ENCODE assay signal across 21 cellular contexts in genomic region chr9:97873877-97874276, GRCh38. TPM values are rescaled to one million over a fixed set of nuclear protein-coding genes. Genes with fewer than 3 reads are reported as not detected.
A peak's percentile ranks its signal among the peaks of the same experiment; 100 is the strongest.
DNase-seq lines count a peak whose midpoint lies in the region; ATAC-seq, FAIRE-seq and TF ChIP-seq lines count a peak whose summit lies in the region.
"Had no signal": no experiment of that assay in that cellular context is flagged by ENCODE, and none has a peak within 500 bp of the region (broad histone marks: within the 10 kb centered on the region; RNA-seq: fewer than 3 reads in every experiment).

No MANE protein-coding gene starts in this region.

- H3K27me3 ChIP-seq in esophagus (ENCODE audit: control insufficient read depth in 1 of 2, insufficient read depth in 2 of 2, low read length in 2 of 2) (no peaks in the 10 kb centered on the region), gastroesophageal sphincter (no peaks in the 10 kb centered on the region)
- H3K27me3 ChIP-seq: colonic mucosa, esophagus squamous epithelium had no signal

- TF ChIP-seq CTCF in gastroesophageal sphincter (IDR thresholded peaks at IDR 0.05), result no peak

- no peak overlapping the region for H3K4me3 ChIP-seq in esophagus (ENCODE audit: low read depth in 1 of 2, low read length in 2 of 2)
- no peak overlapping the region for H3K4me3 ChIP-seq in gastroesophageal sphincter
- H3K4me3 ChIP-seq: colonic mucosa, esophagus squamous epithelium had no signal

- H3K27ac Mint-ChIP-seq in activated CD4-positive, alpha-beta T cell treated with anti-CD3 and anti-CD28 coated beads for 36 hours, result no peak overlapping the region
- no peak overlapping the region for H3K27ac Mint-ChIP-seq in activated CD4-positive, alpha-beta T cell treated with anti-CD3 and anti-CD28 coated beads, Interleukin-2, amount 10 ng/mL, durations not matched to agents 7 days and 5 days
- no peak overlapping the region for H3K27ac Mint-ChIP-seq in activated CD8-positive, alpha-beta T cell treated with anti-CD3 and anti-CD28 coated beads, Interleukin-2, amount 10 ng/mL, durations not matched to agents 7 days and 5 days
- H3K27ac Mint-ChIP-seq: activated T-cell treated with anti-CD3 and anti-CD28 coated beads, Interleukin-2, amount 50 U/mL, for 72 hours; CD8-positive, alpha-beta memory T cell; T-helper 2 cell treated with Interferon-gamma antibody and Interleukin-4, amounts not matched to agents 5 μg/mL and 100 μg/mL, for 36 hours had no signal

- TF ChIP-seq EP300 in gastroesophageal sphincter (IDR thresholded peaks at IDR 0.05), result no peak

- ATAC-seq in activated CD4-positive, alpha-beta T cell treated with anti-CD3 and anti-CD28 coated beads for 36 hours, result peak; percentile 57
- no peak for ATAC-seq in activated CD8-positive, alpha-beta T cell treated with anti-CD3 and anti-CD28 coated beads, Interleukin-2, amount 10 ng/mL, durations not matched to agents 7 days and 5 days
- no peak for ATAC-seq in gastroesophageal sphincter
- ATAC-seq: activated T-cell treated with anti-CD3 and anti-CD28 coated beads, Interleukin-2, amount 50 U/mL, for 72 hours had no signal

- no peaks in the 10 kb centered on the region for H3K9me3 Mint-ChIP-seq in activated CD4-positive, alpha-beta T cell treated with anti-CD3 and anti-CD28 coated beads for 36 hours (ENCODE audit: low read depth)
- H3K9me3 Mint-ChIP-seq in activated CD4-positive, alpha-beta T cell treated with anti-CD3 and anti-CD28 coated beads, Interleukin-2, amount 10 ng/mL, durations not matched to agents 7 days and 5 days, result no peaks in the 10 kb centered on the region
- peaks cover 5% of the 10 kb centered on the region for H3K9me3 Mint-ChIP-seq in activated CD8-positive, alpha-beta T cell treated with anti-CD3 and anti-CD28 coated beads, Interleukin-2, amount 10 ng/mL, durations not matched to agents 7 days and 5 days (ENCODE audit: insufficient read depth)
- H3K9me3 Mint-ChIP-seq: T-helper 2 cell treated with Interferon-gamma antibody and Interleukin-4, amounts not matched to agents 5 μg/mL and 100 μg/mL, for 36 hours had no signal

- H3K36me3 ChIP-seq in esophagus (ENCODE audit: control insufficient read depth in 2 of 2, insufficient read depth in 2 of 2, low read length in 1 of 2) (no peaks in the 10 kb centered on the region), gastroesophageal sphincter (no peaks in the 10 kb centered on the region)
- H3K36me3 ChIP-seq: colonic mucosa, esophagus squamous epithelium had no signal

- CTCF ChIA-PET in activated CD4-positive, alpha-beta T cell treated with anti-CD3 and anti-CD28 coated beads for 36 hours (lab: Charles Lee), result interaction anchor here (1.4 to 1.5 kb wide), 2 partner anchors 9 to 17 kb away, joined by 3 to 6 read pairs; no protein-coding TSS in a partner anchor
- CTCF ChIA-PET in activated CD4-positive, alpha-beta T cell treated with anti-CD3 and anti-CD28 coated beads, Interleukin-2, amount 10 ng/mL, durations not matched to agents 7 days and 5 days (lab: Charles Lee), result interaction anchor here (1.6 kb wide), 1 partner anchor 13 kb away, joined by 3 read pairs; no protein-coding TSS in a partner anchor
- CTCF ChIA-PET in activated CD8-positive, alpha-beta T cell treated with anti-CD3 and anti-CD28 coated beads, Interleukin-2, amount 10 ng/mL, durations not matched to agents 7 days and 5 days (lab: Charles Lee), result interaction anchor here (1.7 kb wide), 1 partner anchor 16 kb away, joined by 9 read pairs; no protein-coding TSS in a partner anchor

- no peak for TF ChIP-seq POLR2A in gastroesophageal sphincter (IDR thresholded peaks at IDR 0.05)

- POLR2A ChIA-PET in activated CD4-positive, alpha-beta T cell treated with anti-CD3 and anti-CD28 coated beads for 36 hours (lab: Charles Lee), result no interaction called here
- POLR2A ChIA-PET in activated CD4-positive, alpha-beta T cell treated with anti-CD3 and anti-CD28 coated beads, Interleukin-2, amount 10 ng/mL, durations not matched to agents 7 days and 5 days (lab: Charles Lee), result no interaction called here
- POLR2A ChIA-PET in activated CD8-positive, alpha-beta T cell treated with anti-CD3 and anti-CD28 coated beads, Interleukin-2, amount 10 ng/mL, durations not matched to agents 7 days and 5 days (lab: Charles Lee), result no interaction called here

- peaks cover 8% of the 10 kb centered on the region for H3K27me3 Mint-ChIP-seq in activated CD4-positive, alpha-beta T cell treated with anti-CD3 and anti-CD28 coated beads for 36 hours
- H3K27me3 Mint-ChIP-seq in activated CD4-positive, alpha-beta T cell treated with anti-CD3 and anti-CD28 coated beads, Interleukin-2, amount 10 ng/mL, durations not matched to agents 7 days and 5 days, result peaks cover 15% of the 10 kb centered on the region
- H3K27me3 Mint-ChIP-seq in activated CD8-positive, alpha-beta T cell treated with anti-CD3 and anti-CD28 coated beads, Interleukin-2, amount 10 ng/mL, durations not matched to agents 7 days and 5 days (ENCODE audit: low read depth), result peaks cover 19% of the 10 kb centered on the region

- no peak overlapping the region for H3K4me3 Mint-ChIP-seq in activated CD4-positive, alpha-beta T cell treated with anti-CD3 and anti-CD28 coated beads for 36 hours
- no peak overlapping the region for H3K4me3 Mint-ChIP-seq in activated CD4-positive, alpha-beta T cell treated with anti-CD3 and anti-CD28 coated beads, Interleukin-2, amount 10 ng/mL, durations not matched to agents 7 days and 5 days
- H3K4me3 Mint-ChIP-seq in activated CD8-positive, alpha-beta T cell treated with anti-CD3 and anti-CD28 coated beads, Interleukin-2, amount 10 ng/mL, durations not matched to agents 7 days and 5 days, result no peak overlapping the region
- H3K4me3 Mint-ChIP-seq: activated T-cell treated with anti-CD3 and anti-CD28 coated beads, Interleukin-2, amount 50 U/mL, for 72 hours; CD8-positive, alpha-beta memory T cell; T-helper 2 cell treated with Interferon-gamma antibody and Interleukin-4, amounts not matched to agents 5 μg/mL and 100 μg/mL, for 36 hours had no signal

- FAIRE-seq in RCC 7860 (lab: Jason Lieb, UNC), result peak; percentile 80
- peak; percentile 5 for FAIRE-seq in urothelium cell line (lab: Jason Lieb, UNC)
- FAIRE-seq: GM19239, small intestine had no signal

- no peaks in the 10 kb centered on the region for H3K9me3 ChIP-seq in esophagus (ENCODE audit: control insufficient read depth in 2 of 2, insufficient read depth in 1 of 2, low read depth in 1 of 2, low read length in 1 of 2)
- no peaks in the 10 kb centered on the region for H3K9me3 ChIP-seq in gastroesophageal sphincter
- H3K9me3 ChIP-seq: colonic mucosa, esophagus squamous epithelium had no signal

- H3K27ac ChIP-seq in esophagus (ENCODE audit: low read depth in 2 of 2, low read length in 1 of 2), result peak overlapping the region; percentile 45 to 71
- no peak overlapping the region for H3K27ac ChIP-seq in gastroesophageal sphincter
- H3K27ac ChIP-seq: colonic mucosa had no signal

- WGBS in esophagus, 2 donors, result 59 to 75% methylated on average over 5 of the region's 5 CpGs
- WGBS in gastroesophageal sphincter (ENCODE audit: low coverage in 1 of 2), 2 donors, result 74 to 100% methylated on average over 1 to 3 of the region's 5 CpGs

- DNase-seq in activated CD4-positive, alpha-beta T cell treated with anti-CD3 and anti-CD28 coated beads for 36 hours, result no peak
- DNase-seq in activated CD4-positive, alpha-beta T cell treated with anti-CD3 and anti-CD28 coated beads, Interleukin-2, amount 10 ng/mL, durations not matched to agents 7 days and 5 days, result no peak
- peak; percentile 70 for DNase-seq in RCC 7860 (ENCODE audit: low spot score)
- DNase-seq in urothelium cell line (ENCODE audit: low spot score), result peak; percentile 78
- no peak for DNase-seq in activated CD8-positive, alpha-beta T cell treated with anti-CD3 and anti-CD28 coated beads, Interleukin-2, amount 10 ng/mL, durations not matched to agents 7 days and 5 days
- DNase-seq in activated T-cell treated with anti-CD3 and anti-CD28 coated beads, Interleukin-2, amount 50 U/mL, for 1 hour, result no peak
- DNase-seq: activated CD4-positive, alpha-beta T cell treated with anti-CD3 and anti-CD28 coated beads, Interleukin-2, amount 50 U/mL, for 1 hour; activated T-cell treated with anti-CD3 and anti-CD28 coated beads, Interleukin-2, amount 50 U/mL, for 72 hours; CD8-positive, alpha-beta memory T cell; colonic mucosa; esophagus squamous epithelium; NCI-H1105 treated with DMSO at 0.1 percent for 48 hours; nucleus accumbens; small intestine; stimulated activated naive CD4-positive, alpha-beta T cell treated with Interleukin-2 at 50 U/mL for 16 hours had no signal

- intact Hi-C loops in activated CD4-positive, alpha-beta T cell treated with anti-CD3 and anti-CD28 coated beads for 36 hours (cut with DNase I, micrococcal nuclease), result no loop called here

- H3K4me1 Mint-ChIP-seq in activated CD4-positive, alpha-beta T cell treated with anti-CD3 and anti-CD28 coated beads for 36 hours, result no peaks in the 10 kb centered on the region
- no peaks in the 10 kb centered on the region for H3K4me1 Mint-ChIP-seq in activated CD4-positive, alpha-beta T cell treated with anti-CD3 and anti-CD28 coated beads, Interleukin-2, amount 10 ng/mL, durations not matched to agents 7 days and 5 days
- H3K4me1 Mint-ChIP-seq in activated CD8-positive, alpha-beta T cell treated with anti-CD3 and anti-CD28 coated beads, Interleukin-2, amount 10 ng/mL, durations not matched to agents 7 days and 5 days (ENCODE audit: low read depth), result no peaks in the 10 kb centered on the region
- H3K4me1 Mint-ChIP-seq: CD8-positive, alpha-beta memory T cell had no signal

- H3K36me3 Mint-ChIP-seq in activated CD4-positive, alpha-beta T cell treated with anti-CD3 and anti-CD28 coated beads for 36 hours (ENCODE audit: low read depth), result no peaks in the 10 kb centered on the region
- H3K36me3 Mint-ChIP-seq in activated CD4-positive, alpha-beta T cell treated with anti-CD3 and anti-CD28 coated beads, Interleukin-2, amount 10 ng/mL, durations not matched to agents 7 days and 5 days (ENCODE audit: low read depth), result no peaks in the 10 kb centered on the region
- no peaks in the 10 kb centered on the region for H3K36me3 Mint-ChIP-seq in activated CD8-positive, alpha-beta T cell treated with anti-CD3 and anti-CD28 coated beads, Interleukin-2, amount 10 ng/mL, durations not matched to agents 7 days and 5 days (ENCODE audit: low read depth)

- H3K4me1 ChIP-seq in esophagus (ENCODE audit: control insufficient read depth in 2 of 2, insufficient read depth in 2 of 2, low read length in 1 of 2), result peaks cover 0 to 8% of the 10 kb centered on the region in 2 donors
- H3K4me1 ChIP-seq in gastroesophageal sphincter, result peaks cover 0 to 9% (median 0%) of the 10 kb centered on the region in 3 donors
- H3K4me1 ChIP-seq: colonic mucosa had no signal

RNA-seq across cellular contexts. Expression of gene FOXE1, which starts 20.9 kb away (rescaled TPM):
- total RNA-seq in activated CD4-positive, alpha-beta T cell treated with anti-CD3 and anti-CD28 coated beads for 36 hours, result under 1 TPM; 0.07 TPM
- total RNA-seq in activated CD4-positive, alpha-beta T cell treated with anti-CD3 and anti-CD28 coated beads, Interleukin-2, amount 10 ng/mL, durations not matched to agents 7 days and 5 days, result under 1 TPM in 1 of 2 experiments, not detected in 1; 0.05 TPM
- 1 to 10 TPM; 3.5 to 6.5 TPM for polyA plus RNA-seq in esophagus
- total RNA-seq in activated CD8-positive, alpha-beta T cell treated with anti-CD3 and anti-CD28 coated beads, Interleukin-2, amount 10 ng/mL, durations not matched to agents 7 days and 5 days, result under 1 TPM in 1 of 2 experiments, not detected in 1; 0.08 TPM
- under 1 TPM in 2 of 4 donors, not detected in 2; 0.08 to 0.79 TPM for total RNA-seq in gastroesophageal sphincter
- total RNA-seq: colonic mucosa, mesenteric fat pad, urinary bladder had no signal
- polyA plus RNA-seq: CD8-positive, alpha-beta memory T cell; small intestine; urinary bladder had no signal

RNA-seq across cellular contexts. Expression of gene TRMO, which starts 48.4 kb away (rescaled TPM):
- total RNA-seq in activated CD4-positive, alpha-beta T cell treated with anti-CD3 and anti-CD28 coated beads for 36 hours, result 10 to 100 TPM; 13.9 to 20.7 TPM
- 10 to 100 TPM; 26.6 to 31.8 TPM for total RNA-seq in activated CD4-positive, alpha-beta T cell treated with anti-CD3 and anti-CD28 coated beads, Interleukin-2, amount 10 ng/mL, durations not matched to agents 7 days and 5 days
- polyA plus RNA-seq in esophagus, result 1 to 10 TPM; 4.3 to 8.9 TPM
- 10 to 100 TPM; 18.7 to 19.2 TPM for total RNA-seq in activated CD8-positive, alpha-beta T cell treated with anti-CD3 and anti-CD28 coated beads, Interleukin-2, amount 10 ng/mL, durations not matched to agents 7 days and 5 days
- total RNA-seq in gastroesophageal sphincter, result 10 to 100 TPM; 14.3 to 25.3 (median 16.8) TPM

Comparison
In these comparisons a context has a peak if more than half of its experiments do, and no peak if none do; other contexts are left out.
1. DNase-seq: peak in RCC 7860 (single experiment) and urothelium cell line (single experiment); none in activated CD4-positive, alpha-beta T cell treated with anti-CD3 and anti-CD28 coated beads for 36 hours (single experiment), activated CD4-positive, alpha-beta T cell treated with anti-CD3 and anti-CD28 coated beads, Interleukin-2, amount 10 ng/mL, durations not matched to agents 7 days and 5 days (single experiment), activated CD8-positive, alpha-beta T cell treated with anti-CD3 and anti-CD28 coated beads, Interleukin-2, amount 10 ng/mL, durations not matched to agents 7 days and 5 days (single experiment) and activated T-cell treated with anti-CD3 and anti-CD28 coated beads, Interleukin-2, amount 50 U/mL, for 1 hour (single experiment).
2. H3K27ac ChIP-seq: peak in esophagus (2 of 2); none in gastroesophageal sphincter (0 of 4).